13 cellular contexts compared by ENCODE assay signal in genomic region chr15:74228723-74229081, GRCh38. TPM values are rescaled to one million over a fixed set of nuclear protein-coding genes. Genes with fewer than 3 reads are reported as not detected.
DNase-seq lines count a peak whose midpoint lies in the region; ATAC-seq and TF ChIP-seq lines count a peak whose summit lies in the region.
"Had no signal": no experiment of that assay in that cellular context is flagged by ENCODE, and none has a peak within 500 bp of the region (broad histone marks: within the 10 kb centered on the region; RNA-seq: fewer than 3 reads in every experiment).

No MANE protein-coding gene starts in this region.

- 40 to 55% methylated on average over 17 of the region's 17 CpGs for WGBS in ectodermal cell, 2 experiments

- no peaks in the 10 kb centered on the region for H3K36me3 ChIP-seq in ectodermal cell (ENCODE audit: control insufficient read depth, insufficient read depth, low read length)
- no peaks in the 10 kb centered on the region for H3K36me3 ChIP-seq in osteoblast (ENCODE audit: insufficient read depth, low read length)

- peak; percentile 37 for DNase-seq in NCI-H1105 treated with DMSO at 0.1 percent for 48 hours (lab: John Stamatoyannopoulos, UW)
- no peak for DNase-seq in NCI-H1105 (lab: John Stamatoyannopoulos, UW)
- DNase-seq in NCI-H446 (lab: John Stamatoyannopoulos, UW) = peak; percentile 9 to 20
- DNase-seq in osteoblast (ENCODE audit: insufficient read length, low spot score, missing footprints) = peak; percentile 90
- DNase-seq in stimulated activated CD8-positive, alpha-beta memory T cell treated with anti-CD3 and anti-CD28 coated beads, Interleukin-4, amount 100 ng/mL, for 48 hours = no peak
- DNase-seq: 8988T; activated CD4-positive, alpha-beta memory T cell treated with anti-CD3 and anti-CD28 coated beads, Interleukin-2, amount 10 ng/mL, durations not matched to agents 7 days and 5 days; activated gamma-delta T cell; PC-3 had no signal

- ATAC-seq in GM18868 (IDR thresholded peaks at IDR 0.05; ENCODE audit: unreplicated experiment) = no peak
- no peak for ATAC-seq in esophagus mucosa
- ATAC-seq: PC-3 had no signal

- peak overlapping the region; percentile 48 for H3K4me2 ChIP-seq in osteoblast (ENCODE audit: insufficient read depth, low read length)

- peaks cover 4% of the 10 kb centered on the region for H3K27me3 ChIP-seq in ectodermal cell (ENCODE audit: control insufficient read depth, insufficient read depth, low read length, poor library complexity, severe bottlenecking)
- H3K27me3 ChIP-seq in osteoblast (ENCODE audit: insufficient read depth, low read length) = peaks cover 2% of the 10 kb centered on the region

- H3K79me2 ChIP-seq in osteoblast (ENCODE audit: insufficient read depth, low read length) = no peaks in the 10 kb centered on the region

- no peaks in the 10 kb centered on the region for H3K9me3 ChIP-seq in ectodermal cell (ENCODE audit: control insufficient read depth, low read length)
- H3K9me3 ChIP-seq in osteoblast (ENCODE audit: low read depth, low read length) = no peaks in the 10 kb centered on the region

- H4K20me1 ChIP-seq in osteoblast (ENCODE audit: insufficient read depth, low read length) = no peaks in the 10 kb centered on the region

- H3K4me1 ChIP-seq in ectodermal cell (ENCODE audit: control insufficient read depth, insufficient read depth, low read length) = peaks cover 48% of the 10 kb centered on the region
- H3K4me1 ChIP-seq in osteoblast (ENCODE audit: insufficient read depth, low read length) = peaks cover 8% of the 10 kb centered on the region

- peak overlapping the region; percentile 57 for H3K27ac ChIP-seq in ectodermal cell (ENCODE audit: insufficient read depth, low read depth, low read length, poor library complexity, severe bottlenecking)
- H3K27ac ChIP-seq in osteoblast (ENCODE audit: low read depth, low read length) = no peak overlapping the region

- H2AFZ ChIP-seq in osteoblast (ENCODE audit: low read length) = peak overlapping the region; percentile 58

- H3K4me3 ChIP-seq in ectodermal cell (ENCODE audit: insufficient read depth, low read depth, low read length) (no peak overlapping the region), osteoblast (ENCODE audit: insufficient read depth, low read length) (no peak overlapping the region)

- TF ChIP-seq CTCF in osteoblast (IDR thresholded peaks at IDR 0.05; ENCODE audit: extremely low read depth, low read depth, low read length) = no peak

RNA-seq across cellular contexts. Expression of gene CCDC33, which starts 7.4 kb away (rescaled TPM):
- 5.0 TPM for polyA plus RNA-seq in ectodermal cell (2013, experiment 1 of 4)
- 5.2 TPM for polyA plus RNA-seq in ectodermal cell (2013, experiment 2 of 4)
- 4.4 TPM for polyA plus RNA-seq in ectodermal cell (2013, experiment 3 of 4)
- polyA plus RNA-seq in ectodermal cell (2013, experiment 4 of 4) = 3.5 TPM
- 0.29 TPM in 1 of 2 replicates, not detected in the other for total RNA-seq in osteoblast
- 0.32 TPM for total RNA-seq in esophagus mucosa
- total RNA-seq: activated CD4-positive, alpha-beta memory T cell treated with anti-CD3 and anti-CD28 coated beads, Interleukin-2, amount 10 ng/mL, durations not matched to agents 7 days and 5 days had no signal

RNA-seq across cellular contexts. Expression of gene STRA6, which starts 26.1 kb away (rescaled TPM):
- polyA plus RNA-seq in ectodermal cell (2013, experiment 1 of 4) = 40.6 TPM
- polyA plus RNA-seq in ectodermal cell (2013, experiment 2 of 4) = 36.9 TPM
- 23.2 TPM for polyA plus RNA-seq in ectodermal cell (2013, experiment 3 of 4)
- polyA plus RNA-seq in ectodermal cell (2013, experiment 4 of 4) = 26.1 TPM
- total RNA-seq in osteoblast = under 0.01 and 0.36 TPM in 2 replicates
- total RNA-seq in esophagus mucosa = 1.5 TPM
- total RNA-seq: activated CD4-positive, alpha-beta memory T cell treated with anti-CD3 and anti-CD28 coated beads, Interleukin-2, amount 10 ng/mL, durations not matched to agents 7 days and 5 days had no signal

RNA-seq across cellular contexts. Expression of gene ISLR, which starts 55.2 kb away (rescaled TPM):
- 1.5 TPM for polyA plus RNA-seq in ectodermal cell (2013, experiment 1 of 4)
- polyA plus RNA-seq in ectodermal cell (2013, experiment 2 of 4) = 1.1 TPM
- 1.4 TPM for polyA plus RNA-seq in ectodermal cell (2013, experiment 3 of 4)
- 2.1 TPM for polyA plus RNA-seq in ectodermal cell (2013, experiment 4 of 4)
- total RNA-seq in osteoblast (77.5 and 106 TPM in 2 replicates), esophagus mucosa (2.2 TPM)
- total RNA-seq: activated CD4-positive, alpha-beta memory T cell treated with anti-CD3 and anti-CD28 coated beads, Interleukin-2, amount 10 ng/mL, durations not matched to agents 7 days and 5 days; M059J; PC-3 had no signal

Comparison
In these comparisons a context has a peak if more than half of its experiments do, and no peak if none do; other contexts are left out.
1. DNase-seq: peak in NCI-H1105 treated with DMSO at 0.1 percent for 48 hours (single experiment), NCI-H446 (2 of 2) and osteoblast (single experiment); none in NCI-H1105 (single experiment) and stimulated activated CD8-positive, alpha-beta memory T cell treated with anti-CD3 and anti-CD28 coated beads, Interleukin-4, amount 100 ng/mL, for 48 hours (single experiment).
2. RNA of gene ISLR, which starts 55.2 kb away (total RNA-seq): 77.5 to 106 TPM in osteoblast; 2.2 TPM in esophagus mucosa (single experiment); every median in the first group is over 10 times any median in the second.